31 cellular contexts compared by ENCODE assay signal in the genomic region with DNA sequence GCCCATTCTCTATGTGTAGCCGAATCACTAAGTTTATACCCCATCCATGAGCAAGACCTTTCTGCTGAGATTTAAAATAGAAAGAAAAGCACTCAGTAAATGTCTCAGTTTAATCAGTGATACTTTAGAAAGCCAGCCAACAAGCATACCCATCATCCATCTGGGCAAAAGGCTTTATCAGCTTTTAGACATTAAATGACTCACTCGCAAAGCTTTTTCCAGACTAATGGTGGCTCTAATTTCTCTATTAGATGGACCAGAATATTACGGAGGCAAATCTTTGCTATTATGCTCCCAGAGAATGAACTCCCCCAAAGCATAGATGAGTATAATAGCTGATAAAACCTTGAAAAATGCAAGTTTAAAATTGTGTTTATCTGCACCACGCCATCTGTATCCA.
"Had no signal": no experiment of that assay in that cellular context is flagged by ENCODE, and none has a peak within 500 bp of the region (broad histone marks: within the 10 kb centered on the region; RNA-seq: fewer than 3 reads in every experiment).

No MANE protein-coding gene starts in this region.

- H3K27me3 ChIP-seq: brain microvascular endothelial cell, Peyer's patch, SJSA1 had no signal

- H3K36me3 ChIP-seq: brain microvascular endothelial cell, Peyer's patch, SJSA1, WERI-Rb-1 had no signal

- DNase-seq: activated CD4-positive, alpha-beta memory T cell treated with anti-CD3 and anti-CD28 coated beads, Interleukin-2, amount 10 ng/mL, durations not matched to agents 7 days and 5 days; activated CD4-positive, alpha-beta T cell treated with anti-CD3 and anti-CD28 coated beads for 1 hour; activated CD4-positive, alpha-beta T cell treated with anti-CD3 and anti-CD28 coated beads for 48 hours; activated CD4-positive, CD25-positive, alpha-beta regulatory T cell; activated CD8-positive, alpha-beta memory T cell treated with anti-CD3 and anti-CD28 coated beads for 24 hours; activated CD8-positive, alpha-beta memory T cell treated with anti-CD3 and anti-CD28 coated beads, Interleukin-2, amount 10 ng/mL, durations not matched to agents 7 days and 5 days; activated CD8-positive, alpha-beta memory T cell treated with anti-CD3 and anti-CD28 coated beads, Interleukin-2, amount 50 U/mL, for 48 hours; activated effector memory CD4-positive, alpha-beta T cell treated with Interleukin-2 at 50 U/mL for 16 hours; activated naive CD4-positive, alpha-beta T cell treated with anti-CD3 and anti-CD28 coated beads, Interleukin-2, amount 10 ng/mL, durations not matched to agents 7 days and 5 days; activated naive CD8-positive, alpha-beta T cell treated with anti-CD3 and anti-CD28 coated beads, Interleukin-2, amount 50 U/mL, for 24 hours; activated T-cell treated with anti-CD3 and anti-CD28 coated beads, Interleukin-2, amount 50 U/mL, for 48 hours; anterior cingulate cortex; brain microvascular endothelial cell; central memory CD4-positive, alpha-beta T cell; NCI-H1105; NCI-H1417 treated with DMSO at 0.1 percent for 48 hours; NCI-H187 treated with DMSO at 0.1 percent for 48 hours; NCI-H2081; NCI-H2171 treated with DMSO at 0.1 percent for 48 hours; NCI-H2227 treated with DMSO at 0.1 percent for 48 hours; NCI-H446 treated with DMSO at 0.1 percent for 48 hours; NCI-H524; NCI-H69; NCI-H82; Peyer's patch; RPMI8226; SHP77 treated with DMSO at 0.1 percent for 48 hours; SW 1271; T1000; WERI-Rb-1 had no signal

- H3K4me3 ChIP-seq: Peyer's patch, SJSA1 had no signal

- H3K27ac ChIP-seq: brain microvascular endothelial cell, Peyer's patch, SJSA1, WERI-Rb-1 had no signal

- H3K4me1 ChIP-seq: Peyer's patch, SJSA1 had no signal

- H3K9me3 ChIP-seq: Peyer's patch, SJSA1 had no signal

- ATAC-seq: activated CD8-positive, alpha-beta memory T cell treated with anti-CD3 and anti-CD28 coated beads, Interleukin-2, amount 10 ng/mL, durations not matched to agents 7 days and 5 days; activated naive CD8-positive, alpha-beta T cell treated with anti-CD3 and anti-CD28 coated beads, Interleukin-2, amount 50 U/mL, for 24 hours had no signal
